Comparison of ENCODE assay signal across 1 cellular context in the genomic region with DNA sequence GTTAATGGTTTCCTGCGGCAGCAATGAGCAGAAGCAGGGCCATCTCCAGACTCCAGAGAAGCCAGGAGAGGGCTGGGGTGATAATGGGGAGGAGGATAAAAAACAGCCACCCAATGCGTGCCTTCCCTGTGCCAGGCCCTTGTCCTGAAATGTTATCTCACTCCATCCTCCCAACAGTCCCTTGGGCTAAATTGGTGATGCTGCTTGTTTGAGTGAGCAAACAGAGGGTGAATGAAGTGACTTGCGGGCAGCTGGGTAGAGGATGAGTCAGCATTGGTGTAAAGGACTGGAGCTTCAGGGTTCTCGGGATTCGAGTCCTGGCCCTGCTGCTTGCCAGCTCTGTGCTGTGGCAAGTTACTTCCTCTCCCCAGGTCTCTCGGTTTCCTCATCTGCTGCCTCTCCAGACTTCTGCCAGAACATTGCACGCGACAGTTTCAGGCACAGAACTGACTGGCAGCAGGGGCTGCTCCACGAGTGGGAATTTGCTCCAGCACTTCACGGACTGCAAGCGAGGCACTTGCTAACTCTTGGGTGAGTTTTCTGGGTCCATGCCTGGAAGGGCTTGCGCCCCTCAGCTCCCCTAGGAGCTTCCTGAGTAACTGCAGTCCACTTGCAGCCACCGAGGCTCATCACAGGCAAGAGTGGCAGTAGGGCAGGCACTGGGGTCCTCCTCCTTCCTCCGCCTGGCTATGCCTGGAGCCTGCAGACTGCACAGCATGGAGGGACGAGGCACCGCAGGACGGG.
A peak's percentile ranks its signal among the peaks of the same experiment; 100 is the strongest.
TF ChIP-seq lines count a peak whose summit lies in the region.

A gene with protein sequence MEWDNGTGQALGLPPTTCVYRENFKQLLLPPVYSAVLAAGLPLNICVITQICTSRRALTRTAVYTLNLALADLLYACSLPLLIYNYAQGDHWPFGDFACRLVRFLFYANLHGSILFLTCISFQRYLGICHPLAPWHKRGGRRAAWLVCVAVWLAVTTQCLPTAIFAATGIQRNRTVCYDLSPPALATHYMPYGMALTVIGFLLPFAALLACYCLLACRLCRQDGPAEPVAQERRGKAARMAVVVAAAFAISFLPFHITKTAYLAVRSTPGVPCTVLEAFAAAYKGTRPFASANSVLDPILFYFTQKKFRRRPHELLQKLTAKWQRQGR (plus strand): TSS at position 403 of the 744 bp plus-strand sequence. CDS start 24,181 bp downstream, outside the sequence.

TF ChIP-seq in SK-N-SH treated with all-trans-retinoic acid at 6 μM for 48 hours, 23 proteins besides CTCF, POLR2A, EP300 and RAD21 (continued from another document):
- TF ChIP-seq RARB (CRISPR knock-in tag; IDR thresholded peaks at IDR 0.05) (no peak), OSR1 (CRISPR knock-in tag; IDR thresholded peaks at IDR 0.05) (no peak), ZFP3 (CRISPR knock-in tag; IDR thresholded peaks at IDR 0.05) (no peak), ZFP30 (CRISPR knock-in tag; IDR thresholded peaks at IDR 0.05) (no peak), ARNTL (CRISPR knock-in tag; IDR thresholded peaks at IDR 0.05; ENCODE audit: borderline replicate concordance, low read depth) (no peak), TCF4 (CRISPR knock-in tag; IDR thresholded peaks at IDR 0.05; ENCODE audit: borderline replicate concordance) (peak; percentile 35; the same call in 1 of the 2 replicates), PPARA (CRISPR knock-in tag; IDR thresholded peaks at IDR 0.05; ENCODE audit: borderline replicate concordance) (no peak), ZC3H10 (CRISPR knock-in tag; IDR thresholded peaks at IDR 0.05) (no peak), ZNF8 (CRISPR knock-in tag; IDR thresholded peaks at IDR 0.05) (peak; percentile 59; the same call in 1 of the 2 replicates)
- TF ChIP-seq, protein P1, sequence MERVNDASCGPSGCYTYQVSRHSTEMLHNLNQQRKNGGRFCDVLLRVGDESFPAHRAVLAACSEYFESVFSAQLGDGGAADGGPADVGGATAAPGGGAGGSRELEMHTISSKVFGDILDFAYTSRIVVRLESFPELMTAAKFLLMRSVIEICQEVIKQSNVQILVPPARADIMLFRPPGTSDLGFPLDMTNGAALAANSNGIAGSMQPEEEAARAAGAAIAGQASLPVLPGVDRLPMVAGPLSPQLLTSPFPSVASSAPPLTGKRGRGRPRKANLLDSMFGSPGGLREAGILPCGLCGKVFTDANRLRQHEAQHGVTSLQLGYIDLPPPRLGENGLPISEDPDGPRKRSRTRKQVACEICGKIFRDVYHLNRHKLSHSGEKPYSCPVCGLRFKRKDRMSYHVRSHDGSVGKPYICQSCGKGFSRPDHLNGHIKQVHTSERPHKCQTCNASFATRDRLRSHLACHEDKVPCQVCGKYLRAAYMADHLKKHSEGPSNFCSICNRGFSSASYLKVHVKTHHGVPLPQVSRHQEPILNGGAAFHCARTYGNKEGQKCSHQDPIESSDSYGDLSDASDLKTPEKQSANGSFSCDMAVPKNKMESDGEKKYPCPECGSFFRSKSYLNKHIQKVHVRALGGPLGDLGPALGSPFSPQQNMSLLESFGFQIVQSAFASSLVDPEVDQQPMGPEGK (CRISPR knock-in tag; IDR thresholded peaks at IDR 0.05; ENCODE audit: borderline replicate concordance): no peak
- TF ChIP-seq, protein P2, sequence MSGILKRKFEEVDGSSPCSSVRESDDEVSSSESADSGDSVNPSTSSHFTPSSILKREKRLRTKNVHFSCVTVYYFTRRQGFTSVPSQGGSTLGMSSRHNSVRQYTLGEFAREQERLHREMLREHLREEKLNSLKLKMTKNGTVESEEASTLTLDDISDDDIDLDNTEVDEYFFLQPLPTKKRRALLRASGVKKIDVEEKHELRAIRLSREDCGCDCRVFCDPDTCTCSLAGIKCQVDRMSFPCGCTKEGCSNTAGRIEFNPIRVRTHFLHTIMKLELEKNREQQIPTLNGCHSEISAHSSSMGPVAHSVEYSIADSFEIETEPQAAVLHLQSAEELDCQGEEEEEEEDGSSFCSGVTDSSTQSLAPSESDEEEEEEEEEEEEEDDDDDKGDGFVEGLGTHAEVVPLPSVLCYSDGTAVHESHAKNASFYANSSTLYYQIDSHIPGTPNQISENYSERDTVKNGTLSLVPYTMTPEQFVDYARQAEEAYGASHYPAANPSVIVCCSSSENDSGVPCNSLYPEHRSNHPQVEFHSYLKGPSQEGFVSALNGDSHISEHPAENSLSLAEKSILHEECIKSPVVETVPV (CRISPR knock-in tag; IDR thresholded peaks at IDR 0.05): no peak
- TF ChIP-seq, protein P3, sequence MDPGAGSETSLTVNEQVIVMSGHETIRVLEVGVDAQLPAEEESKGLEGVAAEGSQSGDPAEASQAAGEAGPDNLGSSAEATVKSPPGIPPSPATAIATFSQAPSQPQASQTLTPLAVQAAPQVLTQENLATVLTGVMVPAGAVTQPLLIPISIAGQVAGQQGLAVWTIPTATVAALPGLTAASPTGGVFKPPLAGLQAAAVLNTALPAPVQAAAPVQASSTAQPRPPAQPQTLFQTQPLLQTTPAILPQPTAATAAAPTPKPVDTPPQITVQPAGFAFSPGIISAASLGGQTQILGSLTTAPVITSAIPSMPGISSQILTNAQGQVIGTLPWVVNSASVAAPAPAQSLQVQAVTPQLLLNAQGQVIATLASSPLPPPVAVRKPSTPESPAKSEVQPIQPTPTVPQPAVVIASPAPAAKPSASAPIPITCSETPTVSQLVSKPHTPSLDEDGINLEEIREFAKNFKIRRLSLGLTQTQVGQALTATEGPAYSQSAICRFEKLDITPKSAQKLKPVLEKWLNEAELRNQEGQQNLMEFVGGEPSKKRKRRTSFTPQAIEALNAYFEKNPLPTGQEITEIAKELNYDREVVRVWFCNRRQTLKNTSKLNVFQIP (CRISPR knock-in tag; IDR thresholded peaks at IDR 0.05; ENCODE audit: borderline replicate concordance, low read depth): no peak
